In the genomic region with DNA sequence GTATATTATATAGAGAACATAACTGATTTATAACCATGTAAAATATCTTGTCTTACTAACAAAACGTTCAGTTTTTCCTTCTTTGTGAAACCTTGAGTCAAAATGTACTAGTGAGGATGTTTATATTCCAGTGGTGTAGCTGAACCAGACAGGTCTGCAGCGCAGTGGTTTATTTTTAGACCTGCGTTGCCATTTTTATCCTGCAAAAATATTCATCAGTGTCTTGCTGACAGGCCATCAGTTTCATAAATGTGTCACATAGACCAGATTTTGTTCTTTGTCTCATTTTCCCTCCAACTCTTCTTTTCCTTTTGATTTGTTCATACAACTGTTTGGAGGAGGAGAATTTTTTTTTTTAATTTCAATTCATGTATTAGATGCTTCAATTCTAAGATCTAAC, we compare ENCODE assay signal across 22 cellular contexts. TPM values are rescaled to one million over a fixed set of nuclear protein-coding genes. Genes with fewer than 3 reads are reported as not detected.
A peak's percentile ranks its signal among the peaks of the same experiment; 100 is the strongest.
DNase-seq lines count a peak whose midpoint lies in the region; ATAC-seq and TF ChIP-seq lines count a peak whose summit lies in the region.
"Had no signal": no experiment of that assay in that cellular context is flagged by ENCODE, and none has a peak within 500 bp of the region (broad histone marks: within the 10 kb centered on the region; RNA-seq: fewer than 3 reads in every experiment).

No MANE protein-coding gene starts in this region.

- H3K36me3 ChIP-seq in OCI-LY7 (ENCODE audit: insufficient read depth, low read length) (peaks cover 59% of the 10 kb centered on the region), left ventricle myocardium inferior (peaks cover 6% of the 10 kb centered on the region), thoracic aorta (no peaks in the 10 kb centered on the region)

- no peaks in the 10 kb centered on the region for H4K20me1 ChIP-seq in OCI-LY7 (ENCODE audit: insufficient read depth, low read length)

- H3K27ac ChIP-seq in OCI-LY7 (ENCODE audit: low read depth, low read length, poor library complexity, severe bottlenecking) (no peak overlapping the region), left ventricle myocardium inferior (replicated peaks) (peak overlapping the region; percentile 49), thoracic aorta (peak overlapping the region in 1 of 2 donors; percentile 15)
- H3K27ac ChIP-seq: 22Rv1, SJSA1 had no signal

- no peak overlapping the region for H3K4me3 ChIP-seq in OCI-LY7 (ENCODE audit: low read depth, low read length, poor library complexity, severe bottlenecking)
- no peak overlapping the region for H3K4me3 ChIP-seq in left ventricle myocardium inferior
- peak overlapping the region; percentile 23 for H3K4me3 ChIP-seq in thoracic aorta
- H3K4me3 ChIP-seq: SJSA1 had no signal

- BruUV-seq in OCI-LY7 (replicated peaks; lab: Mats Ljungman, UMichigan), result no TSS peak

- intact Hi-C loops in Right ventricle myocardium superior (cut with DNase I) (no loop called here), cardiac septum (cut with DNase I) (no loop called here), OCI-LY7 (cut with micrococcal nuclease; ENCODE audit: unreplicated experiment) (no loop called here), left ventricle myocardium inferior (cut with micrococcal nuclease) (no loop called here)

- ATAC-seq in Right ventricle myocardium superior (ENCODE audit: poor library complexity) (peak; percentile 86), thoracic aorta (ENCODE audit: insufficient number of reproducible peaks, low FRiP score, low read depth) (no peak), HG02970 (IDR thresholded peaks at IDR 0.05; ENCODE audit: low FRiP score, unreplicated experiment) (no peak), HG03039 (IDR thresholded peaks at IDR 0.05; ENCODE audit: unreplicated experiment) (no peak)
- ATAC-seq: HepG2 had no signal

- peaks cover 15% of the 10 kb centered on the region for H3K4me1 ChIP-seq in OCI-LY7 (ENCODE audit: insufficient read depth, low read length, poor library complexity, severe bottlenecking)
- peaks cover 27% of the 10 kb centered on the region for H3K4me1 ChIP-seq in left ventricle myocardium inferior
- H3K4me1 ChIP-seq in thoracic aorta (ENCODE audit: control insufficient read depth in 1 of 2, low read depth in 2 of 2), result peaks cover 11 to 33% of the 10 kb centered on the region in 2 donors
- H3K4me1 ChIP-seq: SJSA1 had no signal

- CTCF ChIA-PET in OCI-LY7 (lab: Charles Lee; ENCODE audit: unreplicated experiment), result no interaction called here

- TF ChIP-seq CTCF in OCI-LY7 (conservative IDR thresholded peaks at IDR 0.05; ENCODE audit: low read length) (no peak), left ventricle myocardium inferior (IDR thresholded peaks at IDR 0.05; ENCODE audit: borderline replicate concordance) (no peak), thoracic aorta (IDR thresholded peaks at IDR 0.05) (no peak)

- peak overlapping the region; percentile 32 for H3K4me2 ChIP-seq in OCI-LY7 (ENCODE audit: low read length)

- no peaks in the 10 kb centered on the region for H3K9me2 ChIP-seq in OCI-LY7 (ENCODE audit: insufficient read depth, low read length)

- peaks cover 72% of the 10 kb centered on the region for H3K79me2 ChIP-seq in OCI-LY7 (ENCODE audit: insufficient read depth, low read depth, low read length)

- H3K27me3 ChIP-seq in left ventricle myocardium inferior (ENCODE audit: low read depth) (no peaks in the 10 kb centered on the region), thoracic aorta (replicated peaks; ENCODE audit: insufficient read depth) (no peaks in the 10 kb centered on the region)
- H3K27me3 ChIP-seq: SJSA1 had no signal

- H3K9me3 ChIP-seq in OCI-LY7 (ENCODE audit: low read length) (peaks cover 5% of the 10 kb centered on the region; the same call in 1 of the 2 replicates), left ventricle myocardium inferior (replicated peaks) (peaks cover 3% of the 10 kb centered on the region), thoracic aorta (no peaks in the 10 kb centered on the region)
- H3K9me3 ChIP-seq: SJSA1 had no signal

- DNase-seq in Right ventricle myocardium superior (no peak), cardiac septum (ENCODE audit: low spot score) (no peak), OCI-LY7 (ENCODE audit: low spot score) (peak; percentile 24), left ventricle myocardium inferior (no peak), thoracic aorta (ENCODE audit: low spot score) (no peak), dedifferentiated amniotic fluid mesenchymal stem cell (ENCODE audit: extremely low spot score) (no peak)
- DNase-seq: CD4-positive, CD25-positive, alpha-beta regulatory T cell; DMS53; GOT3; Kasumi-1; NCI-H1105 treated with DMSO at 0.1 percent for 48 hours; NCI-H1694 treated with DMSO at 0.1 percent for 48 hours; NCI-H345; NCI-H526 treated with DMSO at 0.1 percent for 48 hours; NK-92 treated with Interleukin-12 subunit alpha and Interleukin-12 subunit beta, amount 100 ng/mL, for 24 hours; OCI-M1; SW 1271 had no signal

- POLR2A ChIA-PET in OCI-LY7 (lab: Charles Lee), result interaction anchor here (1.2 kb wide), 1 partner anchor 14 kb away, joined by 5 read pairs; no protein-coding TSS in a partner anchor

- no peak overlapping the region for H2AFZ ChIP-seq in OCI-LY7 (ENCODE audit: low read length)

RNA-seq across cellular contexts. Expression of a gene that starts 43.1 kb away (rescaled TPM):
- total RNA-seq in Right ventricle myocardium superior (63.3 TPM), cardiac septum (88.0 TPM), OCI-LY7 (2022) (138 and 148 TPM in 2 replicates), left ventricle myocardium inferior (83.6 TPM), thoracic aorta (10 to 100 TPM; 91.7 to 97.4 TPM)
- 58.0 and 70.9 TPM in 2 replicates for total RNA-seq in OCI-LY7 (2014; rRNA removed; shearing (Covaris generic))
